9 cellular contexts compared by ENCODE assay signal in genomic region chrX:79138658-79139241, GRCh38. TPM values are rescaled to one million over a fixed set of nuclear protein-coding genes. Genes with fewer than 3 reads are reported as not detected.
DNase-seq lines count a peak whose midpoint lies in the region; ATAC-seq, FAIRE-seq and TF ChIP-seq lines count a peak whose summit lies in the region.
"Had no signal": no experiment of that assay in that cellular context is flagged by ENCODE, and none has a peak within 500 bp of the region (broad histone marks: within the 10 kb centered on the region; RNA-seq: fewer than 3 reads in every experiment).

No MANE protein-coding gene starts in this region.

- H3K9me3 Mint-ChIP-seq in activated naive CD8-positive, alpha-beta T cell treated with anti-CD3 and anti-CD28 coated beads for 36 hours: peaks cover 5% of the 10 kb centered on the region

- H3K9me3 ChIP-seq in left ventricle myocardium inferior (replicated peaks): no peaks in the 10 kb centered on the region
- no peaks in the 10 kb centered on the region for H3K9me3 ChIP-seq in mammary epithelial cell (replicated peaks; ENCODE audit: insufficient read depth, low read length)

- in situ Hi-C loops in ACHN (cut with HindIII; ENCODE audit: low pct_ligation_motif_present, low pct_unique_long_range_greater_than_20kb, low sequenced_read_pairs) (no loop called here), mammary epithelial cell (cut with MboI; ENCODE audit: low sequenced_read_pairs in 2 of 2) (no loop called here)

- DNase-seq in GM12891 (ENCODE audit: insufficient read length, low spot score) (no peak), ACHN (no peak), left ventricle myocardium inferior (no peak), HuH-7 (ENCODE audit: low spot score) (no peak), mammary epithelial cell (no peak)
- DNase-seq in activated naive CD8-positive, alpha-beta T cell treated with anti-CD3 and anti-CD28 coated beads for 36 hours: no peak

- ATAC-seq in GM21390 (IDR thresholded peaks at IDR 0.05; ENCODE audit: unreplicated experiment) (peak; percentile 95), HG03520 (IDR thresholded peaks at IDR 0.05; ENCODE audit: unreplicated experiment) (peak; percentile 98)

- H3K4me1 Mint-ChIP-seq in activated naive CD8-positive, alpha-beta T cell treated with anti-CD3 and anti-CD28 coated beads for 36 hours: peaks cover 40% of the 10 kb centered on the region

- no peak overlapping the region for H3K9ac ChIP-seq in mammary epithelial cell (ENCODE audit: insufficient read depth, low read length)

- H4K20me1 ChIP-seq in mammary epithelial cell (ENCODE audit: insufficient read depth, low read length): no peaks in the 10 kb centered on the region

- H3K4me3 ChIP-seq in left ventricle myocardium inferior (no peak overlapping the region), mammary epithelial cell (replicated peaks in 1 of 3; ENCODE audit: insufficient read depth in 1 of 3, low read depth in 2 of 3, low read length in 3 of 3) (no peak overlapping the region)
- H3K4me3 ChIP-seq: skin epidermis had no signal

- peaks cover 6% of the 10 kb centered on the region for H3K36me3 Mint-ChIP-seq in activated naive CD8-positive, alpha-beta T cell treated with anti-CD3 and anti-CD28 coated beads for 36 hours

- dilution Hi-C loops in mammary epithelial cell (cut with HindIII; ENCODE audit: low sequenced_read_pairs): no loop called here

- no peak overlapping the region for H3K4me2 ChIP-seq in mammary epithelial cell (ENCODE audit: insufficient read depth, low read depth, low read length)

- no peaks in the 10 kb centered on the region for H3K79me2 ChIP-seq in mammary epithelial cell (ENCODE audit: insufficient read depth, low read length)

- H3K27me3 ChIP-seq in left ventricle myocardium inferior (ENCODE audit: low read depth) (no peaks in the 10 kb centered on the region), mammary epithelial cell (ENCODE audit: insufficient read depth, low read length) (no peaks in the 10 kb centered on the region)

- no peaks in the 10 kb centered on the region for H3K27me3 Mint-ChIP-seq in activated naive CD8-positive, alpha-beta T cell treated with anti-CD3 and anti-CD28 coated beads for 36 hours

- CTCF ChIA-PET in mammary epithelial cell (lab: Charles Lee; ENCODE audit: low non-redundant PET): no interaction called here

- intact Hi-C loops in left ventricle myocardium inferior (cut with micrococcal nuclease) (no loop called here), mammary epithelial cell (cut with micrococcal nuclease) (no loop called here)

- H3K4me1 ChIP-seq in left ventricle myocardium inferior (no peaks in the 10 kb centered on the region), mammary epithelial cell (ENCODE audit: insufficient read depth, low read length) (no peaks in the 10 kb centered on the region)

- H2AFZ ChIP-seq in mammary epithelial cell (ENCODE audit: low read depth, low read length): no peak overlapping the region

- TF ChIP-seq CTCF in left ventricle myocardium inferior (IDR thresholded peaks at IDR 0.05; ENCODE audit: borderline replicate concordance): no peak
- TF ChIP-seq CTCF in mammary epithelial cell (conservative IDR thresholded peaks at IDR 0.05 in 1 of 2, IDR thresholded peaks at IDR 0.05 in 1 of 2; ENCODE audit: extremely low read depth in 1 of 2, insufficient read depth in 1 of 2, low read depth in 1 of 2, low read length in 2 of 2): no peak

- peak; percentile 94 for FAIRE-seq in GM12891 (lab: Jason Lieb, UNC)

- peak overlapping the region; percentile 71 for H3K27ac Mint-ChIP-seq in activated naive CD8-positive, alpha-beta T cell treated with anti-CD3 and anti-CD28 coated beads for 36 hours

- H3K27ac ChIP-seq in left ventricle myocardium inferior (replicated peaks): no peak overlapping the region
- no peak overlapping the region for H3K27ac ChIP-seq in mammary epithelial cell (ENCODE audit: insufficient read depth, low read depth, low read length)

- no TSS peak for BruUV-seq in mammary epithelial cell (replicated peaks; lab: Mats Ljungman, UMichigan)

- H3K36me3 ChIP-seq in left ventricle myocardium inferior: no peaks in the 10 kb centered on the region
- no peaks in the 10 kb centered on the region for H3K36me3 ChIP-seq in mammary epithelial cell (ENCODE audit: insufficient read depth, low read length)

- H3K4me3 Mint-ChIP-seq in activated naive CD8-positive, alpha-beta T cell treated with anti-CD3 and anti-CD28 coated beads for 36 hours: peak overlapping the region; percentile 63

- 68% methylated on average over 3 of the region's 3 CpGs for WGBS in mammary epithelial cell (ENCODE audit: low coverage, missing lambda C conversion rate)

- no peak for TF ChIP-seq POLR2A in GM12891 (IDR thresholded peaks at IDR 0.05; ENCODE audit: low read depth, low read length)

TF ChIP-seq in GM12891, 5 proteins besides CTCF, POLR2A, EP300 and RAD21:
- TF ChIP-seq SPI1 (IDR thresholded peaks at IDR 0.05; ENCODE audit: low read depth, low read length) (peak; percentile 92), POU2F2 (IDR thresholded peaks at IDR 0.05; ENCODE audit: low read depth, low read length) (no peak)

RNA-seq across cellular contexts. Expression of gene GPR174, which starts 5.7 kb away (rescaled TPM):
- polyA plus RNA-seq in GM12891 (2012; ENCODE audit: low read depth, missing spikeins): 1.1 TPM
- total RNA-seq in activated naive CD8-positive, alpha-beta T cell treated with anti-CD3 and anti-CD28 coated beads for 36 hours: 10 to 100 TPM; 22.6 to 25.1 TPM
- 0.22 TPM for total RNA-seq in left ventricle myocardium inferior
- not detected for total RNA-seq in mammary epithelial cell
- polyA plus RNA-seq in mammary epithelial cell: not detected
- not detected for polyA minus RNA-seq in mammary epithelial cell

Comparison
In these comparisons a context has a peak if more than half of its experiments do, and no peak if none do; other contexts are left out.
1. RNA of gene GPR174, which starts 5.7 kb away (total RNA-seq): 22.6 to 25.1 TPM in activated naive CD8-positive, alpha-beta T cell treated with anti-CD3 and anti-CD28 coated beads for 36 hours; 0.22 TPM in left ventricle myocardium inferior (single experiment) and not detected in mammary epithelial cell; every median in the first group is over 10 times any median in the second.